Comparison of ENCODE assay signal across 35 cellular contexts in the genomic region with DNA sequence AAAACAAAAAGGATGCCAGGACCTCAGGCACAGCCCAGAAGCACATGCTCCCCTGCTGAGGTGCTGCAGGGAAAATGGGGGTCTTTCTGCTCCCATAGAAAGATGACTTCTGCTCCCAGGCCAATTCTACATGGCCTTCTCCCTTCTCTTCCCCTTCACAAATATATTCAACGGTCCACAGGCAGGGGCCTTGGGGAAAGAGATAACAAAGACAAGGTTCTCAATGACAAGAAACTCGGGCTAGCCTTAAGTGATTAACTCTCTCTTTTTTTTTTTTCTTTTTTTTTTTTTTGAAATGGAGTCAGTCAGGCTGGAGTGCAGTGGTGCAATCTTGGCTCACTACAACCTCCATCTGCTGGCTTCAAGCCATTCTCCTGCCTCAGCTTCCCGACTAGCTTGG.
"Had no signal": no experiment of that assay in that cellular context is flagged by ENCODE, and none has a peak within 500 bp of the region (broad histone marks: within the 10 kb centered on the region; RNA-seq: fewer than 3 reads in every experiment).

No MANE protein-coding gene starts in this region.

- H3K27me3 Mint-ChIP-seq: activated CD4-positive, alpha-beta T cell treated with anti-CD3 and anti-CD28 coated beads for 36 hours; activated CD8-positive, alpha-beta memory T cell treated with anti-CD3 and anti-CD28 coated beads, Interleukin-2, amount 10 ng/mL, durations not matched to agents 7 days and 5 days; activated naive CD4-positive, alpha-beta T cell treated with anti-CD3 and anti-CD28 coated beads, Interleukin-2, amount 50 U/mL, for 24 hours; activated naive CD8-positive, alpha-beta T cell; activated naive CD8-positive, alpha-beta T cell treated with anti-CD3 and anti-CD28 coated beads, Interleukin-2, amount 50 U/mL, for 24 hours; activated T-cell treated with anti-CD3 and anti-CD28 coated beads, Interleukin-2, amount 50 U/mL, for 24 hours had no signal

- H3K4me3 Mint-ChIP-seq: activated CD4-positive, alpha-beta memory T cell treated with anti-CD3 and anti-CD28 coated beads, Interleukin-2, amount 10 ng/mL, durations not matched to agents 7 days and 5 days; activated CD4-positive, alpha-beta T cell treated with anti-CD3 and anti-CD28 coated beads for 36 hours; activated CD4-positive, alpha-beta T cell treated with anti-CD3 and anti-CD28 coated beads, Interleukin-2, amount 10 ng/mL, durations not matched to agents 7 days and 5 days; activated CD8-positive, alpha-beta memory T cell treated with anti-CD3 and anti-CD28 coated beads, Interleukin-2, amount 10 ng/mL, durations not matched to agents 7 days and 5 days; activated CD8-positive, alpha-beta T cell treated with anti-CD3 and anti-CD28 coated beads, Interleukin-2, amount 10 ng/mL, durations not matched to agents 7 days and 5 days; activated naive CD4-positive, alpha-beta T cell treated with anti-CD3 and anti-CD28 coated beads, Interleukin-2, amount 10 ng/mL, durations not matched to agents 7 days and 5 days; activated naive CD4-positive, alpha-beta T cell treated with anti-CD3 and anti-CD28 coated beads, Interleukin-2, amount 50 U/mL, for 24 hours; activated naive CD8-positive, alpha-beta T cell; activated naive CD8-positive, alpha-beta T cell treated with anti-CD3 and anti-CD28 coated beads, Interleukin-2, amount 10 ng/mL, durations not matched to agents 7 days and 5 days; activated naive CD8-positive, alpha-beta T cell treated with anti-CD3 and anti-CD28 coated beads, Interleukin-2, amount 50 U/mL, for 24 hours; activated T-cell treated with anti-CD3 and anti-CD28 coated beads, Interleukin-2, amount 50 U/mL, for 24 hours; T-helper 2 cell treated with Interferon-gamma antibody and Interleukin-4, amounts not matched to agents 5 μg/mL and 100 μg/mL, for 36 hours; WTC11 had no signal

- DNase-seq: activated CD4-positive, alpha-beta memory T cell treated with anti-CD3 and anti-CD28 coated beads, Interleukin-2, amount 10 ng/mL, durations not matched to agents 7 days and 5 days; activated CD4-positive, alpha-beta T cell treated with anti-CD3 and anti-CD28 coated beads for 1 hour; activated CD4-positive, alpha-beta T cell treated with anti-CD3 and anti-CD28 coated beads for 36 hours; activated CD4-positive, alpha-beta T cell treated with anti-CD3 and anti-CD28 coated beads for 48 hours; activated CD4-positive, alpha-beta T cell treated with anti-CD3 and anti-CD28 coated beads, Interleukin-2, amount 10 ng/mL, durations not matched to agents 7 days and 5 days; activated CD4-positive, alpha-beta T cell treated with anti-CD3 and anti-CD28 coated beads, Interleukin-2, amount 50 U/mL, for 48 hours; activated CD4-positive, CD25-positive, alpha-beta regulatory T cell; activated CD8-positive, alpha-beta memory T cell treated with anti-CD3 and anti-CD28 coated beads for 24 hours; activated CD8-positive, alpha-beta memory T cell treated with anti-CD3 and anti-CD28 coated beads, Interleukin-2, amount 10 ng/mL, durations not matched to agents 7 days and 5 days; activated CD8-positive, alpha-beta memory T cell treated with anti-CD3 and anti-CD28 coated beads, Interleukin-2, amount 50 U/mL, for 48 hours; activated CD8-positive, alpha-beta T cell treated with anti-CD3 and anti-CD28 coated beads, Interleukin-2, amount 10 ng/mL, durations not matched to agents 7 days and 5 days; activated effector memory CD4-positive, alpha-beta T cell treated with Interleukin-2 at 50 U/mL for 16 hours; activated gamma-delta T cell; activated naive CD4-positive, alpha-beta T cell treated with anti-CD3 and anti-CD28 coated beads, Interleukin-2, amount 10 ng/mL, durations not matched to agents 7 days and 5 days; activated naive CD4-positive, alpha-beta T cell treated with Interleukin-2 at 50 U/mL for 16 hours; activated naive CD8-positive, alpha-beta T cell treated with anti-CD3 and anti-CD28 coated beads, Interleukin-2, amount 10 ng/mL, durations not matched to agents 7 days and 5 days; activated naive CD8-positive, alpha-beta T cell treated with anti-CD3 and anti-CD28 coated beads, Interleukin-2, amount 50 U/mL, for 24 hours; activated T-cell treated with anti-CD3 and anti-CD28 coated beads, Interleukin-2, amount 50 U/mL, for 24 hours; activated T-cell treated with anti-CD3 and anti-CD28 coated beads, Interleukin-2, amount 50 U/mL, for 48 hours; aorta; body of pancreas; brain microvascular endothelial cell; central memory CD4-positive, alpha-beta T cell; T-helper 2 cell; T-helper 9 cell; WERI-Rb-1 had no signal

- FAIRE-seq: astrocyte, colon, TTC549 had no signal

- H3K27ac ChIP-seq: body of pancreas, brain microvascular endothelial cell, breast epithelium, WERI-Rb-1 had no signal

- H3K4me3 ChIP-seq: body of pancreas, breast epithelium had no signal

- H3K4me1 ChIP-seq: breast epithelium had no signal

- H3K36me3 Mint-ChIP-seq: activated CD8-positive, alpha-beta memory T cell treated with anti-CD3 and anti-CD28 coated beads, Interleukin-2, amount 10 ng/mL, durations not matched to agents 7 days and 5 days; activated naive CD4-positive, alpha-beta T cell treated with anti-CD3 and anti-CD28 coated beads, Interleukin-2, amount 10 ng/mL, durations not matched to agents 7 days and 5 days; activated naive CD4-positive, alpha-beta T cell treated with anti-CD3 and anti-CD28 coated beads, Interleukin-2, amount 50 U/mL, for 24 hours; activated naive CD8-positive, alpha-beta T cell; activated naive CD8-positive, alpha-beta T cell treated with anti-CD3 and anti-CD28 coated beads, Interleukin-2, amount 10 ng/mL, durations not matched to agents 7 days and 5 days had no signal

- H3K9me3 Mint-ChIP-seq: activated CD4-positive, alpha-beta memory T cell treated with anti-CD3 and anti-CD28 coated beads, Interleukin-2, amount 10 ng/mL, durations not matched to agents 7 days and 5 days; activated CD4-positive, alpha-beta T cell treated with anti-CD3 and anti-CD28 coated beads, Interleukin-2, amount 10 ng/mL, durations not matched to agents 7 days and 5 days; activated naive CD4-positive, alpha-beta T cell treated with anti-CD3 and anti-CD28 coated beads, Interleukin-2, amount 10 ng/mL, durations not matched to agents 7 days and 5 days; activated naive CD4-positive, alpha-beta T cell treated with anti-CD3 and anti-CD28 coated beads, Interleukin-2, amount 50 U/mL, for 24 hours; activated naive CD8-positive, alpha-beta T cell treated with anti-CD3 and anti-CD28 coated beads, Interleukin-2, amount 10 ng/mL, durations not matched to agents 7 days and 5 days; activated naive CD8-positive, alpha-beta T cell treated with anti-CD3 and anti-CD28 coated beads, Interleukin-2, amount 50 U/mL, for 24 hours; activated T-cell treated with anti-CD3 and anti-CD28 coated beads, Interleukin-2, amount 50 U/mL, for 24 hours; activated T-helper 2 cell treated with anti-CD3 and anti-CD28 coated beads, Interferon-gamma antibody, Interleukin-2, Interleukin-4, amounts not matched to agents 10 μg/mL and 5 μg/mL and 100 μg/mL, durations not matched to agents 14 hours and 24 hours and 36 hours; T-helper 2 cell treated with Interferon-gamma antibody and Interleukin-4, amounts not matched to agents 5 μg/mL and 100 μg/mL, for 36 hours; WTC11 had no signal

- H3K36me3 ChIP-seq: brain microvascular endothelial cell, breast epithelium, WERI-Rb-1 had no signal

- H3K9me3 ChIP-seq: body of pancreas, breast epithelium had no signal

- H3K27me3 ChIP-seq: body of pancreas, brain microvascular endothelial cell, breast epithelium had no signal

- H3K27ac Mint-ChIP-seq: activated CD4-positive, alpha-beta memory T cell treated with anti-CD3 and anti-CD28 coated beads, Interleukin-2, amount 10 ng/mL, durations not matched to agents 7 days and 5 days; activated CD4-positive, alpha-beta T cell treated with anti-CD3 and anti-CD28 coated beads for 36 hours; activated CD4-positive, alpha-beta T cell treated with anti-CD3 and anti-CD28 coated beads, Interleukin-2, amount 10 ng/mL, durations not matched to agents 7 days and 5 days; activated CD8-positive, alpha-beta memory T cell treated with anti-CD3 and anti-CD28 coated beads, Interleukin-2, amount 10 ng/mL, durations not matched to agents 7 days and 5 days; activated CD8-positive, alpha-beta T cell treated with anti-CD3 and anti-CD28 coated beads, Interleukin-2, amount 10 ng/mL, durations not matched to agents 7 days and 5 days; activated naive CD4-positive, alpha-beta T cell treated with anti-CD3 and anti-CD28 coated beads, Interleukin-2, amount 10 ng/mL, durations not matched to agents 7 days and 5 days; activated naive CD4-positive, alpha-beta T cell treated with anti-CD3 and anti-CD28 coated beads, Interleukin-2, amount 50 U/mL, for 24 hours; activated naive CD8-positive, alpha-beta T cell; activated naive CD8-positive, alpha-beta T cell treated with anti-CD3 and anti-CD28 coated beads, Interleukin-2, amount 10 ng/mL, durations not matched to agents 7 days and 5 days; activated naive CD8-positive, alpha-beta T cell treated with anti-CD3 and anti-CD28 coated beads, Interleukin-2, amount 50 U/mL, for 24 hours; activated T-cell treated with anti-CD3 and anti-CD28 coated beads, Interleukin-2, amount 50 U/mL, for 24 hours; activated T-helper 2 cell treated with anti-CD3 and anti-CD28 coated beads, Interferon-gamma antibody, Interleukin-2, Interleukin-4, amounts not matched to agents 10 μg/mL and 5 μg/mL and 100 μg/mL, durations not matched to agents 14 hours and 24 hours and 36 hours; T-helper 2 cell treated with Interferon-gamma antibody and Interleukin-4, amounts not matched to agents 5 μg/mL and 100 μg/mL, for 36 hours; WTC11 had no signal
